In genomic region chr21:33039542-33039941, GRCh38 we compare ENCODE assay signal across 22 cellular contexts. TPM values are rescaled to one million over a fixed set of nuclear protein-coding genes. Genes with fewer than 3 reads are reported as not detected.
DNase-seq lines count a peak whose midpoint lies in the region; ATAC-seq and TF ChIP-seq lines count a peak whose summit lies in the region.
"Had no signal": no experiment of that assay in that cellular context is flagged by ENCODE, and none has a peak within 500 bp of the region (broad histone marks: within the 10 kb centered on the region; RNA-seq: fewer than 3 reads in every experiment).

No MANE protein-coding gene starts in this region.

- H3K27me3 ChIP-seq in Loucy (ENCODE audit: insufficient read depth, low read length, poor library complexity, severe bottlenecking), result no peaks in the 10 kb centered on the region

- no peaks in the 10 kb centered on the region for H3K79me2 ChIP-seq in Loucy (ENCODE audit: insufficient read depth, low read length)
- H3K79me2 ChIP-seq: hepatocyte had no signal

- peaks cover 0 to 10% (median 5%) of the 10 kb centered on the region in 5 experiments for H3K9me3 Mint-ChIP-seq in brain
- H3K9me3 Mint-ChIP-seq in naive thymus-derived CD8-positive, alpha-beta T cell, result peaks cover 0 to 5% (median 0%) of the 10 kb centered on the region in 9 donors
- H3K9me3 Mint-ChIP-seq: HFFc6 had no signal

- H3K9me2 ChIP-seq in Loucy (replicated peaks; ENCODE audit: low read depth, low read length), result no peaks in the 10 kb centered on the region

- peaks cover 4% of the 10 kb centered on the region for H3K4me1 Mint-ChIP-seq in brain
- H3K4me1 Mint-ChIP-seq in naive thymus-derived CD8-positive, alpha-beta T cell, result peaks cover 6 to 16% (median 11%) of the 10 kb centered on the region in 4 donors
- H3K4me1 Mint-ChIP-seq: nephron had no signal

- no peak overlapping the region for H3K4me3 ChIP-seq in Loucy (ENCODE audit: low read length, poor library complexity, severe bottlenecking)
- H3K4me3 ChIP-seq: hepatocyte, psoas muscle, thoracic aorta had no signal

- H3K27ac ChIP-seq in substantia nigra (ENCODE audit: low read depth, low read length, poor library complexity, severe bottlenecking), result peak overlapping the region; percentile 86
- H3K27ac ChIP-seq: hepatocyte, psoas muscle, thoracic aorta had no signal

- peak overlapping the region in 4 of 5 experiments; percentile 38 to 93 (median 79) for H3K27ac Mint-ChIP-seq in brain
- no peak overlapping the region for H3K27ac Mint-ChIP-seq in naive thymus-derived CD8-positive, alpha-beta T cell
- H3K27ac Mint-ChIP-seq: HFFc6, nephron had no signal

- H3K4me1 ChIP-seq in Loucy (ENCODE audit: insufficient read depth, low read length, poor library complexity, severe bottlenecking), result peaks cover 46% of the 10 kb centered on the region
- H3K4me1 ChIP-seq: psoas muscle had no signal

- DNase-seq in left kidney (ENCODE audit: low read depth, low spot score), result peak; percentile 21
- peak in 48 of 49 donors; percentile 19 to 94 (median 78) for DNase-seq in substantia nigra (lab: John Stamatoyannopoulos, UW)
- DNase-seq in naive thymus-derived CD8-positive, alpha-beta T cell, result no peak
- DNase-seq: activated CD4-positive, alpha-beta T cell treated with anti-CD3 and anti-CD28 coated beads, Interleukin-2, amount 50 U/mL, for 1 hour; activated effector memory CD4-positive, alpha-beta T cell treated with anti-CD3 and anti-CD28 coated beads, Interleukin-2, amount 50 U/mL, for 16 hours; DND-41; HFFc6; KG1; kidney; mesenchymal stem cell; NCI-H2029; NCI-H526 treated with DMSO at 0.1 percent for 48 hours; psoas muscle had no signal

- H3K36me3 ChIP-seq in Loucy (ENCODE audit: insufficient read depth, low read length), result no peaks in the 10 kb centered on the region
- H3K36me3 ChIP-seq: thoracic aorta had no signal

- no peaks in the 10 kb centered on the region for H4K20me1 ChIP-seq in Loucy (ENCODE audit: insufficient read depth, low read length, poor library complexity, severe bottlenecking)

- peak overlapping the region; percentile 24; the same call in 1 of the 2 replicates for H2AFZ ChIP-seq in Loucy (ENCODE audit: low read length)
- H2AFZ ChIP-seq: hepatocyte had no signal

- H3K4me2 ChIP-seq in Loucy (ENCODE audit: low read depth, low read length, poor library complexity, severe bottlenecking), result no peak overlapping the region
- H3K4me2 ChIP-seq: hepatocyte had no signal

- H3F3A ChIP-seq in Loucy (ENCODE audit: low read depth), result no peaks in the 10 kb centered on the region

- H3K9me3 ChIP-seq in Loucy (ENCODE audit: insufficient read depth, low read depth, low read length), result no peaks in the 10 kb centered on the region
- H3K9me3 ChIP-seq: psoas muscle, thoracic aorta had no signal

- POLR2A ChIA-PET in naive thymus-derived CD8-positive, alpha-beta T cell (lab: Charles Lee), result no interaction called here

- peak overlapping the region in 1 of 5 experiments; percentile 56 for H3K4me3 Mint-ChIP-seq in brain
- H3K4me3 Mint-ChIP-seq in naive thymus-derived CD8-positive, alpha-beta T cell, result no peak overlapping the region
- H3K4me3 Mint-ChIP-seq: HFFc6, nephron had no signal

- no peak for ATAC-seq in HG03108 (IDR thresholded peaks at IDR 0.05; ENCODE audit: unreplicated experiment)
- ATAC-seq in HG03095 (IDR thresholded peaks at IDR 0.05; ENCODE audit: unreplicated experiment), result no peak
- no peak for ATAC-seq in naive thymus-derived CD8-positive, alpha-beta T cell
- ATAC-seq: psoas muscle, Right ventricle myocardium inferior had no signal

- no peaks in the 10 kb centered on the region for H3K36me3 Mint-ChIP-seq in brain
- H3K36me3 Mint-ChIP-seq in naive thymus-derived CD8-positive, alpha-beta T cell, result peaks cover 0 to 2% (median 1%) of the 10 kb centered on the region in 3 donors

- no peak overlapping the region for H3K9ac ChIP-seq in Loucy (ENCODE audit: low read depth, low read length, poor library complexity, severe bottlenecking)

- no peak for TF ChIP-seq CTCF in Loucy (conservative IDR thresholded peaks at IDR 0.05; ENCODE audit: low read length)
- no peak for TF ChIP-seq CTCF in brain (conservative IDR thresholded peaks at IDR 0.05)

- H3K27me3 Mint-ChIP-seq in brain, result peaks cover 54% of the 10 kb centered on the region
- H3K27me3 Mint-ChIP-seq in naive thymus-derived CD8-positive, alpha-beta T cell, result peaks cover 14 to 33% (median 23%) of the 10 kb centered on the region in 5 donors

RNA-seq across cellular contexts. Expression of gene OLIG2, which starts 13.8 kb away (rescaled TPM):
- polyA plus RNA-seq in brain (ENCODE audit: insufficient read depth, low read depth, low replicate concordance), result 33.3 TPM
- not detected for total RNA-seq in naive thymus-derived CD8-positive, alpha-beta T cell
- polyA plus RNA-seq in naive thymus-derived CD8-positive, alpha-beta T cell, result not detected
- total RNA-seq: hepatocyte, HFFc6, kidney, OCI-LY7, Right ventricle myocardium inferior, thoracic aorta had no signal
- polyA plus RNA-seq: hepatocyte had no signal

RNA-seq across cellular contexts. Expression of gene OLIG1, which starts 30.4 kb away (rescaled TPM):
- 114 TPM for polyA plus RNA-seq in brain (ENCODE audit: insufficient read depth, low read depth, low replicate concordance)
- total RNA-seq in naive thymus-derived CD8-positive, alpha-beta T cell, result not detected
- polyA plus RNA-seq in naive thymus-derived CD8-positive, alpha-beta T cell, result not detected
- total RNA-seq: hepatocyte, HFFc6, OCI-LY7, thoracic aorta had no signal
- polyA plus RNA-seq: hepatocyte had no signal

Comparison
In these comparisons a context has a peak if more than half of its experiments do, and no peak if none do; other contexts are left out.
1. H3K27ac Mint-ChIP-seq: peak in brain (4 of 5); none in naive thymus-derived CD8-positive, alpha-beta T cell (0 of 10).
2. DNase-seq: peak in left kidney (single experiment) and substantia nigra (48 of 49); none in naive thymus-derived CD8-positive, alpha-beta T cell (0 of 10).
3. RNA of gene OLIG2, which starts 13.8 kb away (polyA plus RNA-seq): 33.3 TPM in brain (single experiment); not detected in naive thymus-derived CD8-positive, alpha-beta T cell; every median in the first group is over 10 times any median in the second.
4. RNA of gene OLIG1, which starts 30.4 kb away (polyA plus RNA-seq): 114 TPM in brain (single experiment); not detected in naive thymus-derived CD8-positive, alpha-beta T cell; every median in the first group is over 100 times any median in the second.